22 cellular contexts compared by ENCODE assay signal in the genomic region with DNA sequence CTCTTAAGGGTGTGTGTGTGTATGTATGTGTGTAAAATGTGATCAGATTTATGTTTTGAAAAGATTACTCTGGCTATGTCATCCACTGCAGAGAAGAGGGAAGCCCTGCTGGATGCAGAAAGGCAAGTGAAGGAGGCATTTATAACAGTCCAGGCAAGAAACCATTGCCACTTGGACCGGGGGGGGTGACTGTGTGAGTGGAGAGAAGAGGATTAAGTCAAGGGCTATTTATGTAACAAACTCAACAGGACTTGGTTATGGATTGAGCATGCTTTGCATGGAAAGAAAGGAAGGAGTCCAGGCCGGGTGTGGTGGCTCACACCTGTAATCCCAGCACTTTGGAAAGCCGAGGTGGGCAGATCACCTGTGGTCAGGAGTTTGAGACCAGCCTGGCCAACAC.
"Had no signal": no experiment of that assay in that cellular context is flagged by ENCODE, and none has a peak within 500 bp of the region (broad histone marks: within the 10 kb centered on the region; RNA-seq: fewer than 3 reads in every experiment).

No MANE protein-coding gene starts in this region.

- H3K4me3 ChIP-seq: breast epithelium, lung, neural progenitor cell, sigmoid colon, testis, uterus had no signal

- H3K27ac ChIP-seq: breast epithelium, neural progenitor cell, sigmoid colon, testis, uterus had no signal

- DNase-seq: activated CD4-positive, alpha-beta memory T cell treated with anti-CD3 and anti-CD28 coated beads, Interleukin-2, amount 10 ng/mL, durations not matched to agents 7 days and 5 days; activated CD4-positive, alpha-beta T cell treated with anti-CD3 and anti-CD28 coated beads, Interleukin-2, amount 10 ng/mL, durations not matched to agents 24 days and 14 days; activated effector memory CD4-positive, alpha-beta T cell treated with Interleukin-2 at 50 U/mL for 16 hours; activated naive CD4-positive, alpha-beta T cell treated with anti-CD3 and anti-CD28 coated beads for 36 hours; activated naive CD8-positive, alpha-beta T cell treated with anti-CD3 and anti-CD28 coated beads, Interleukin-2, amount 10 ng/mL, durations not matched to agents 7 days and 5 days; activated T-cell treated with anti-CD3 and anti-CD28 coated beads, Interleukin-2, amount 50 U/mL, for 72 hours; amniotic stem cell; effector memory CD8-positive, alpha-beta T cell; foreskin melanocyte; kidney; naive thymus-derived CD8-positive, alpha-beta T cell; sigmoid colon; stimulated activated CD4-positive, alpha-beta T cell treated with anti-CD3 and anti-CD28 coated beads, Interleukin-2, amount 100 ng/mL, for 48 hours; stimulated activated naive CD4-positive, alpha-beta T cell; testis; uterus had no signal

- H3K9me3 ChIP-seq: breast epithelium, sigmoid colon, testis, uterus had no signal

- H3K36me3 ChIP-seq: breast epithelium, neural progenitor cell, sigmoid colon, uterus had no signal

- ATAC-seq: activated CD4-positive, CD25-positive, alpha-beta regulatory T cell treated with anti-CD3 and anti-CD28 coated beads, Interleukin-2, amount 50 U/mL, for 24 hours; activated T-cell treated with anti-CD3 and anti-CD28 coated beads, Interleukin-2, amount 50 U/mL, for 72 hours; effector memory CD8-positive, alpha-beta T cell; esophagus mucosa; left lobe of liver; naive thymus-derived CD8-positive, alpha-beta T cell had no signal

- H3K27me3 ChIP-seq: breast epithelium, neural progenitor cell, sigmoid colon, testis, uterus had no signal

- H3K4me1 ChIP-seq: breast epithelium, neural progenitor cell, sigmoid colon, testis, uterus had no signal
